ENCODE assay signal across 1 cellular context in genomic region chr10:7218974-7219373, GRCh38.
TF ChIP-seq lines count a peak whose summit lies in the region.

No MANE protein-coding gene starts in this region.

TF ChIP-seq in K562, 482 proteins besides CTCF, POLR2A, EP300 and RAD21:
- TF ChIP-seq ID3 (CRISPR knock-in tag; IDR thresholded peaks at IDR 0.05): no peak
- TF ChIP-seq ID3 (tag; IDR thresholded peaks at IDR 0.05): no peak
- TF ChIP-seq ARID3A (IDR thresholded peaks at IDR 0.05; ENCODE audit: borderline replicate concordance, low read depth, low read length): no peak
- no peak for TF ChIP-seq NEUROD1 (IDR thresholded peaks at IDR 0.05; ENCODE audit: borderline replicate concordance, low read depth, low read length, partially characterized antibody)
- no peak for TF ChIP-seq RHOXF2B (CRISPR knock-in tag; conservative IDR thresholded peaks at IDR 0.05)
- TF ChIP-seq DDX20 (tag; IDR thresholded peaks at IDR 0.05; ENCODE audit: low read depth): no peak
- TF ChIP-seq ZNF175 (CRISPR knock-in tag; IDR thresholded peaks at IDR 0.05; ENCODE audit: low read depth): no peak
- TF ChIP-seq, protein P1, sequence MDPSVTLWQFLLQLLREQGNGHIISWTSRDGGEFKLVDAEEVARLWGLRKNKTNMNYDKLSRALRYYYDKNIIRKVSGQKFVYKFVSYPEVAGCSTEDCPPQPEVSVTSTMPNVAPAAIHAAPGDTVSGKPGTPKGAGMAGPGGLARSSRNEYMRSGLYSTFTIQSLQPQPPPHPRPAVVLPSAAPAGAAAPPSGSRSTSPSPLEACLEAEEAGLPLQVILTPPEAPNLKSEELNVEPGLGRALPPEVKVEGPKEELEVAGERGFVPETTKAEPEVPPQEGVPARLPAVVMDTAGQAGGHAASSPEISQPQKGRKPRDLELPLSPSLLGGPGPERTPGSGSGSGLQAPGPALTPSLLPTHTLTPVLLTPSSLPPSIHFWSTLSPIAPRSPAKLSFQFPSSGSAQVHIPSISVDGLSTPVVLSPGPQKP (CRISPR knock-in tag; IDR thresholded peaks at IDR 0.05): no peak
- no peak for TF ChIP-seq FOS (IDR thresholded peaks at IDR 0.05; ENCODE audit: extremely low read depth, insufficient read length)
- TF ChIP-seq KAT8 (IDR thresholded peaks at IDR 0.05; ENCODE audit: low read depth): no peak
